1 cellular context compared by ENCODE assay signal in the genomic region with DNA sequence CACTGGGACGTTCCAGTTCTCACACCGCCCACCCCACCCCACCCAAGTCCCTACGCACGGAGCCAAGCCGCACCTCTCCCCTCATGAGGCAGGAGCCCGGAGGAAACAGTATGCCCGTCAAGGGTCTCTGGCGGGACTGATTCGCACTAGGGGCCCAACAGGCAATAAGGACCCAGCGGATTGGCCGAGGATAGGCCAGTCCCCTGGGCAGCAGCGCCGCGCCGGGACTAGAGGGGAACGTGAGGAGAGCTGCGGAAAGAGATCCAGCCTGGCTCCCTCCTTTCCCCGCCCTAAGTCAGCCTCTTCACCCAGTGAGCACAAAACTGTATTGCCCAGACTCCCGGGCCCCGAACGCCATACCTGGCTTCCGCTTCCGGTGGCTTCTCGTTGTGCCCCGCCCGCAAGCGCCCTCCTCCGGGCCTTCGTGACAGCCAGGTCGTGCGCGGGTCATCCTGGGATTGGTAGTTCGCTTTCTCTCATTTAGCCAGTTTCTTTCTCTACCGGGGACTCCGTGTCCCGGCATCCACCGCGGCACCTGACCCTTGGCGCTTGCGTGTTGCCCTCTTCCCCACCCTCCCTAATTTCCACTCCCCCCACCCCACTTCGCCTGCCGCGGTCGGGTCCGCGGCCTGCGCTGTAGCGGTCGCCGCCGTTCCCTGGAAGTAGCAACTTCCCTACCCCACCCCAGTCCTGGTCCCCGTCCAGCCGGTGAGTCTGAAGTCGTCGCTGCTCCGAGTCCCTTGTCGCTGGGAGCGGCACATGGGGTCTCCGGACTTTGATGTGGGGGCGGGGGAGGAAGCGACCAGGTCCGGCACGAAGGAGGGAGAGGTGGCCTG.
TF ChIP-seq lines count a peak whose summit lies in the region.

Gene CSNK2B (plus strand): TSS at position 580 of the 836 bp plus-strand sequence. CDS start 752 bp downstream, outside the sequence.

TF ChIP-seq in HepG2, 621 proteins besides CTCF, POLR2A, EP300 and RAD21 (continued from another document):
- TF ChIP-seq ZNF891 (CRISPR knock-in tag; IDR thresholded peaks at IDR 0.05) = peak; percentile 85
